ENCODE assay signal across 30 cellular contexts in the genomic region with DNA sequence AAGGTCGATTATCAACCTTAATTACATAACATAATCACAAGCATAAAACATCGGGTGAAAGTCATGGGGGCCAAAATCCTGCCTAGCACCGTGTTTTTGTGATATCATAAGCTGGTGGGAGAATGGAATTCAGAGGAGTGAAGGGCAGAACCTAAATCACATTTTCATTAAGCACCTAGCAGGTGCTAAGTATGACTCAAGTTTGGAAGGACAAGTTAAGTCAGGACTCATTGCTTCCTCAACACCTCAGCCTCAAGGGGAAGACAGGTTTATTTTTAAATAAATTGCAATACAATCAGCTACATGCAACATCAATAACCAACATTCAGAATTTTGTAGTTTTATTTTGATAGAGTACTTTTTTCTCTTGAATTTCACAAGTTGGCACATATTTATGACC.
"Had no signal": no experiment of that assay in that cellular context is flagged by ENCODE, and none has a peak within 500 bp of the region (broad histone marks: within the 10 kb centered on the region; RNA-seq: fewer than 3 reads in every experiment).

No MANE protein-coding gene starts in this region.

- FAIRE-seq: islet of Langerhans, pancreas had no signal

- H3K27ac ChIP-seq: left ventricle myocardium inferior, pancreas, prostate gland, testis, thyroid gland, transverse colon, upper lobe of left lung, vagina had no signal

- H3K4me3 ChIP-seq: left ventricle myocardium inferior, lung, mucosa of descending colon, pancreas, prostate gland, skin epidermis, stomach, testis, thyroid gland, transverse colon, upper lobe of left lung, vagina had no signal

- ATAC-seq: mucosa of descending colon; naive thymus-derived CD4-positive, alpha-beta T cell; natural killer cell treated with Interleukin-12 subunit alpha and Interleukin-12 subunit beta and Interleukin-15 and Interleukin-18, amount 100 ng/mL, for 72 hours; pancreas; right cardiac atrium; sciatic nerve; stimulated activated naive B cell treated with anti-CD40 and anti-IgM and Interleukin-4, amounts not matched to agents 10 μg/mL and 1 μg/mL and 100 μg/mL, for 72 hours; stimulated activated naive CD8-positive, alpha-beta T cell treated with anti-CD3 and anti-CD28 coated beads, Interleukin-15, Interleukin-2, amounts not matched to agents 100 U/mL and 50 U/mL, for 24 hours had no signal

- H3K27me3 ChIP-seq: pancreas, stomach, testis, thyroid gland, transverse colon, upper lobe of left lung, vagina had no signal

- DNase-seq: hypothalamus; immature natural killer cell; left ventricle myocardium inferior; mesendoderm; midbrain; mucosa of descending colon; naive thymus-derived CD4-positive, alpha-beta T cell; nucleus accumbens; pancreas; posterior cingulate gyrus; retina; right cardiac atrium; stimulated activated CD4-positive, alpha-beta T cell treated with anti-CD3 and anti-CD28 coated beads, Interleukin-12 subunit alpha, Interleukin-12 subunit beta, amount 100 ng/mL, for 4 hours; stimulated activated CD4-positive, alpha-beta T cell treated with anti-CD3 and anti-CD28 coated beads, Interleukin-15, amount 100 ng/mL, for 24 hours; stimulated activated CD4-positive, alpha-beta T cell treated with anti-CD3 and anti-CD28 coated beads, Interleukin-2, amount 100 ng/mL, for 24 hours; stimulated activated CD4-positive, alpha-beta T cell treated with anti-CD3 and anti-CD28 coated beads, Interleukin-4, amount 100 ng/mL, for 1 hour; stimulated activated naive B cell treated with anti-CD40 and anti-IgM and Interleukin-4, amounts not matched to agents 10 μg/mL and 1 μg/mL and 100 μg/mL, for 72 hours; stimulated activated naive CD8-positive, alpha-beta T cell treated with anti-CD3 and anti-CD28 coated beads, Interleukin-15, Interleukin-2, amounts not matched to agents 100 U/mL and 50 U/mL, for 24 hours; stomach; testis; thyroid gland; transverse colon; upper lobe of left lung had no signal

- H3K4me1 ChIP-seq: transverse colon had no signal

- H3K36me3 ChIP-seq: left ventricle myocardium inferior, pancreas, prostate gland, stomach, thyroid gland, transverse colon, upper lobe of left lung, vagina had no signal
